In the genomic region with DNA sequence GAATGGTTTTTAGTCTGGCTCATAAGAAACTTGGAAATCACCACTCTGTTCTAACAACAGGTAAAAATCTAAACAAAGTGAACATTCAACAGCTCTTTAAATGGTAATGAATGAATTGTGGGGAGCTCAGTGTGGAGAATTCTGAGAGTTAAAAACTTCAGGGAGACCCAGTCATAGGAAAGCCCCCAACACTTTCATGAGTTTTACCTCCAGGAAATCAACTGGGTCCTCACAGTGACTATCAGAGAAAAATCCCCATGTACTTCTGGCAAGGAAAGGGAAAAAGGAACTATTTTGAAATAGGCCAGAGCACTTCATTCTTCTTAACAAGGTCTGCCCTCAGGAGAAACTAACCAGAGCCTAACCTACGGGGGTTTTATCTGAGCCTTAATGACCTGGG, we compare ENCODE assay signal across 26 cellular contexts.
"Had no signal": no experiment of that assay in that cellular context is flagged by ENCODE, and none has a peak within 500 bp of the region (broad histone marks: within the 10 kb centered on the region; RNA-seq: fewer than 3 reads in every experiment).

No MANE protein-coding gene starts in this region.

- H3K36me3 Mint-ChIP-seq: activated CD8-positive, alpha-beta memory T cell treated with anti-CD3 and anti-CD28 coated beads, Interleukin-2, amount 10 ng/mL, durations not matched to agents 7 days and 5 days; WTC11 had no signal

- H3K4me1 ChIP-seq: Peyer's patch, SJCRH30 had no signal

- H3K27ac Mint-ChIP-seq: activated CD8-positive, alpha-beta memory T cell treated with anti-CD3 and anti-CD28 coated beads, Interleukin-2, amount 10 ng/mL, durations not matched to agents 7 days and 5 days; activated T-cell treated with anti-CD3 and anti-CD28 coated beads, Interleukin-2, amount 50 U/mL, for 24 hours; activated T-helper 17 cell treated with anti-CD3 and anti-CD28 coated beads, Interleukin-2, amount 50 U/mL, for 72 hours; T-helper 17 cell; WTC11 had no signal

- H3K4me1 Mint-ChIP-seq: activated T-helper 17 cell treated with anti-CD3 and anti-CD28 coated beads, Interleukin-2, amount 50 U/mL, for 72 hours; central memory CD8-positive, alpha-beta T cell; T-helper 17 cell; WTC11 had no signal

- H3K4me3 Mint-ChIP-seq: activated CD8-positive, alpha-beta memory T cell treated with anti-CD3 and anti-CD28 coated beads, Interleukin-2, amount 10 ng/mL, durations not matched to agents 7 days and 5 days; activated T-cell treated with anti-CD3 and anti-CD28 coated beads, Interleukin-2, amount 50 U/mL, for 24 hours; activated T-helper 17 cell treated with anti-CD3 and anti-CD28 coated beads, Interleukin-2, amount 50 U/mL, for 72 hours; central memory CD8-positive, alpha-beta T cell; T-helper 17 cell; WTC11 had no signal

- H3K9me3 ChIP-seq: Peyer's patch, SJCRH30 had no signal

- H3K9me3 Mint-ChIP-seq: activated T-cell treated with anti-CD3 and anti-CD28 coated beads, Interleukin-2, amount 50 U/mL, for 24 hours; activated T-helper 17 cell treated with anti-CD3 and anti-CD28 coated beads, Interleukin-2, amount 50 U/mL, for 72 hours; central memory CD8-positive, alpha-beta T cell had no signal

- ATAC-seq: activated CD8-positive, alpha-beta memory T cell treated with anti-CD3 and anti-CD28 coated beads, Interleukin-2, amount 10 ng/mL, durations not matched to agents 7 days and 5 days; activated T-helper 17 cell treated with anti-CD3 and anti-CD28 coated beads, Interleukin-2, amount 50 U/mL, for 72 hours; T-helper 17 cell; WTC11 had no signal

- H3K27me3 ChIP-seq: Peyer's patch, SJCRH30 had no signal

- H3K27ac ChIP-seq: Peyer's patch, RWPE1, SJCRH30 had no signal

- H3K36me3 ChIP-seq: Peyer's patch, SJCRH30 had no signal

- DNase-seq: activated CD4-positive, alpha-beta T cell treated with anti-CD3 and anti-CD28 coated beads for 48 hours; activated CD4-positive, alpha-beta T cell treated with anti-CD3 and anti-CD28 coated beads, Interleukin-2, amount 50 U/mL, for 4 hours; activated CD4-positive, CD25-positive, alpha-beta regulatory T cell treated with anti-CD3 and anti-CD28 coated beads, Interleukin-2, amount 50 U/mL, for 72 hours; activated CD8-positive, alpha-beta memory T cell treated with anti-CD3 and anti-CD28 coated beads, Interleukin-2, amount 10 ng/mL, durations not matched to agents 7 days and 5 days; activated gamma-delta T cell treated with Interleukin-2 at 50 U/mL for 16 hours; activated naive CD4-positive, alpha-beta T cell treated with anti-CD3 and anti-CD28 coated beads, Interleukin-2, amount 50 U/mL, for 16 hours; activated T-cell treated with anti-CD3 and anti-CD28 coated beads, Interleukin-2, amount 50 U/mL, for 24 hours; aorta; MM.1S; NCI-H1105; NCI-H1436; NCI-H1694 treated with DMSO at 0.1 percent for 48 hours; NCI-H2029 treated with DMSO at 0.1 percent for 48 hours; NCI-H345; NCI-H510A treated with DMSO at 0.1 percent for 48 hours; NCI-H69; NK-92 treated with Interleukin-12 subunit alpha and Interleukin-12 subunit beta, amount 100 ng/mL, for 24 hours; Peyer's patch; Right ventricle myocardium superior; SJCRH30; T-helper 17 cell; T-helper 9 cell had no signal

- H3K27me3 Mint-ChIP-seq: activated CD8-positive, alpha-beta memory T cell treated with anti-CD3 and anti-CD28 coated beads, Interleukin-2, amount 10 ng/mL, durations not matched to agents 7 days and 5 days; activated T-cell treated with anti-CD3 and anti-CD28 coated beads, Interleukin-2, amount 50 U/mL, for 24 hours; activated T-helper 17 cell treated with anti-CD3 and anti-CD28 coated beads, Interleukin-2, amount 50 U/mL, for 72 hours; central memory CD8-positive, alpha-beta T cell; T-helper 17 cell had no signal

- H3K4me3 ChIP-seq: Peyer's patch, SJCRH30 had no signal
